ENCODE assay signal across 8 cellular contexts in genomic region chrX:130165181-130165702, GRCh38. TPM values are rescaled to one million over a fixed set of nuclear protein-coding genes. Genes with fewer than 3 reads are reported as not detected.
A peak's percentile ranks its signal among the peaks of the same experiment; 100 is the strongest.
DNase-seq lines count a peak whose midpoint lies in the region; ATAC-seq and TF ChIP-seq lines count a peak whose summit lies in the region.

No MANE protein-coding gene starts in this region.

- H3K9me3 Mint-ChIP-seq in activated T-cell treated with anti-CD3 and anti-CD28 coated beads, Interleukin-2, amount 50 U/mL, for 72 hours: no peaks in the 10 kb centered on the region
- H3K9me3 Mint-ChIP-seq in activated B cell treated with CpG ODN at 0.5 μM for 24 hours: no peaks in the 10 kb centered on the region

- TF ChIP-seq CTCF in activated B cell treated with CpG ODN at 0.5 μM for 24 hours (IDR thresholded peaks at IDR 0.05): no peak
- TF ChIP-seq CTCF in left ventricle myocardium inferior (IDR thresholded peaks at IDR 0.05; ENCODE audit: borderline replicate concordance): no peak

- POLR2A ChIA-PET in activated B cell treated with CpG ODN at 0.5 μM for 24 hours (lab: Charles Lee): interaction anchor here (0.6 to 2.0 kb wide), 11 partner anchors 8 to 508 kb away, joined by 3 to 15 read pairs (median 4); no protein-coding TSS in a partner anchor

- no peak overlapping the region for H3K9ac ChIP-seq in rectal smooth muscle tissue (ENCODE audit: low read length)

- H3K4me1 Mint-ChIP-seq in activated T-cell treated with anti-CD3 and anti-CD28 coated beads, Interleukin-2, amount 50 U/mL, for 72 hours (ENCODE audit: low read depth): peaks cover 23% of the 10 kb centered on the region
- peaks cover 21% of the 10 kb centered on the region for H3K4me1 Mint-ChIP-seq in activated B cell treated with CpG ODN at 0.5 μM for 24 hours

- H3K4me1 ChIP-seq in left ventricle myocardium inferior (peaks cover 40% of the 10 kb centered on the region), rectal smooth muscle tissue (ENCODE audit: control insufficient read depth, insufficient read depth, low read length) (no peaks in the 10 kb centered on the region)

- intact Hi-C loops in activated B cell treated with CpG ODN at 0.5 μM for 24 hours (cut with micrococcal nuclease): loop anchor here (1.0 to 5.0 kb wide), 4 partner anchors 11 to 234 kb away; partner anchors contain the start of gene BCORL1
- intact Hi-C loops in left ventricle myocardium inferior (cut with micrococcal nuclease): no loop called here

- H3K4me3 Mint-ChIP-seq in activated T-cell treated with anti-CD3 and anti-CD28 coated beads, Interleukin-2, amount 50 U/mL, for 72 hours: peak overlapping the region; percentile 87 to 93
- peak overlapping the region; percentile 93 for H3K4me3 Mint-ChIP-seq in activated B cell treated with CpG ODN at 0.5 μM for 24 hours

- H3K36me3 ChIP-seq in left ventricle myocardium inferior (no peaks in the 10 kb centered on the region), rectal smooth muscle tissue (ENCODE audit: control insufficient read depth, insufficient read depth, low read length) (no peaks in the 10 kb centered on the region)

- ATAC-seq in activated T-cell treated with anti-CD3 and anti-CD28 coated beads, Interleukin-2, amount 50 U/mL, for 72 hours (replicated peaks in 1 of 2): no peak
- no peak for ATAC-seq in activated B cell treated with CpG ODN at 0.5 μM for 24 hours (ENCODE audit: low read depth)
- no peak for ATAC-seq in GM18907 (IDR thresholded peaks at IDR 0.05; ENCODE audit: unreplicated experiment)
- no peak for ATAC-seq in GM18909 (IDR thresholded peaks at IDR 0.05; ENCODE audit: poor library complexity, unreplicated experiment)

- H3K9me3 ChIP-seq in left ventricle myocardium inferior (replicated peaks): no peaks in the 10 kb centered on the region

- CTCF ChIA-PET in activated B cell treated with CpG ODN at 0.5 μM for 24 hours (lab: Charles Lee): interaction anchor here (1.3 to 1.4 kb wide), 2 partner anchors 11 to 44 kb away, joined by 3 to 5 read pairs; no protein-coding TSS in a partner anchor

- no peaks in the 10 kb centered on the region for H3K27me3 Mint-ChIP-seq in activated T-cell treated with anti-CD3 and anti-CD28 coated beads, Interleukin-2, amount 50 U/mL, for 72 hours (ENCODE audit: low read depth)
- no peaks in the 10 kb centered on the region for H3K27me3 Mint-ChIP-seq in activated B cell treated with CpG ODN at 0.5 μM for 24 hours

- H3K4me3 ChIP-seq in left ventricle myocardium inferior: peak overlapping the region; percentile 79
- H3K4me3 ChIP-seq in rectal smooth muscle tissue (ENCODE audit: low read length): peak overlapping the region; percentile 65

- H3K27ac Mint-ChIP-seq in activated T-cell treated with anti-CD3 and anti-CD28 coated beads, Interleukin-2, amount 50 U/mL, for 72 hours: peak overlapping the region; percentile 90
- peak overlapping the region; percentile 95 for H3K27ac Mint-ChIP-seq in activated B cell treated with CpG ODN at 0.5 μM for 24 hours

- DNase-seq in activated T-cell treated with anti-CD3 and anti-CD28 coated beads, Interleukin-2, amount 50 U/mL, for 72 hours: no peak
- DNase-seq in activated T-cell treated with anti-CD3 and anti-CD28 coated beads, Interleukin-2, amount 50 U/mL, for 1 hour: no peak
- DNase-seq in activated B cell treated with CpG ODN at 0.5 μM for 24 hours: no peak
- no peak for DNase-seq in left ventricle myocardium inferior
- DNase-seq in NCI-H526 (lab: John Stamatoyannopoulos, UW): no peak

- H3K36me3 Mint-ChIP-seq in activated T-cell treated with anti-CD3 and anti-CD28 coated beads, Interleukin-2, amount 50 U/mL, for 72 hours (ENCODE audit: insufficient read depth in 2 of 2): no peaks in the 10 kb centered on the region
- no peaks in the 10 kb centered on the region for H3K36me3 Mint-ChIP-seq in activated B cell treated with CpG ODN at 0.5 μM for 24 hours (ENCODE audit: low read depth)

- H3K27ac ChIP-seq in left ventricle myocardium inferior (replicated peaks) (peak overlapping the region; percentile 96), rectal smooth muscle tissue (ENCODE audit: low read depth, low read length) (peak overlapping the region; percentile 72)

- H3K27me3 ChIP-seq in left ventricle myocardium inferior (ENCODE audit: low read depth) (no peaks in the 10 kb centered on the region), rectal smooth muscle tissue (ENCODE audit: control insufficient read depth, insufficient read depth, low read length) (no peaks in the 10 kb centered on the region)

RNA-seq across cellular contexts. Expression of gene AIFM1, which starts 0.4 kb away (rescaled TPM):
- 10 to 100 TPM; 40.6 to 45.6 TPM for total RNA-seq in activated T-cell treated with anti-CD3 and anti-CD28 coated beads, Interleukin-2, amount 50 U/mL, for 72 hours
- total RNA-seq in activated B cell treated with CpG ODN at 0.5 μM for 24 hours (30.8 and 34.3 TPM in 2 replicates), left ventricle myocardium inferior (127 TPM)

RNA-seq across cellular contexts. Expression of gene RAB33A, which starts 6.5 kb away (rescaled TPM):
- total RNA-seq in activated T-cell treated with anti-CD3 and anti-CD28 coated beads, Interleukin-2, amount 50 U/mL, for 72 hours: 10 to 100 TPM; 22.9 to 23.3 TPM
- total RNA-seq in activated B cell treated with CpG ODN at 0.5 μM for 24 hours: 6.9 and 8.0 TPM in 2 replicates
- total RNA-seq in left ventricle myocardium inferior: 0.41 TPM

RNA-seq across cellular contexts. Expression of gene ELF4, which starts 54.9 kb away (rescaled TPM):
- total RNA-seq in activated T-cell treated with anti-CD3 and anti-CD28 coated beads, Interleukin-2, amount 50 U/mL, for 72 hours: 10 to 100 TPM; 37.9 to 41.0 TPM
- 32.4 and 33.0 TPM in 2 replicates for total RNA-seq in activated B cell treated with CpG ODN at 0.5 μM for 24 hours
- 2.2 TPM for total RNA-seq in left ventricle myocardium inferior

Comparison
In these comparisons a context has a peak if more than half of its experiments do, and no peak if none do; other contexts are left out.
1. RNA of gene ELF4, which starts 54.9 kb away (total RNA-seq): 37.9 to 41.0 TPM in activated T-cell treated with anti-CD3 and anti-CD28 coated beads, Interleukin-2, amount 50 U/mL, for 72 hours and 32.4 to 33.0 TPM in activated B cell treated with CpG ODN at 0.5 μM for 24 hours; 2.2 TPM in left ventricle myocardium inferior (single experiment); every median in the first group is over 10 times any median in the second.